In genomic region chr3:103052236-103052830, GRCh38 we compare ENCODE assay signal across 9 cellular contexts.
DNase-seq lines count a peak whose midpoint lies in the region; ATAC-seq and TF ChIP-seq lines count a peak whose summit lies in the region.
"Had no signal": no experiment of that assay in that cellular context is flagged by ENCODE, and none has a peak within 500 bp of the region (broad histone marks: within the 10 kb centered on the region; RNA-seq: fewer than 3 reads in every experiment).

No MANE protein-coding gene starts in this region.

- H3K4me3 ChIP-seq in right cardiac atrium (ENCODE audit: low read length) (no peak overlapping the region), subcutaneous abdominal adipose tissue (ENCODE audit: low read depth in 1 of 5, low read length in 5 of 5) (no peak overlapping the region), Karpas-422 (ENCODE audit: low read length) (no peak overlapping the region), vagina (no peak overlapping the region)

- 46% methylated on average over 1 of the region's 1 CpG for WGBS in right cardiac atrium

- H3K4me2 ChIP-seq in Karpas-422 (ENCODE audit: low read depth, low read length, poor library complexity, severe bottlenecking): no peak overlapping the region

- no peak overlapping the region for H2AFZ ChIP-seq in Karpas-422 (ENCODE audit: low read length)

- H3K27me3 ChIP-seq in right cardiac atrium (ENCODE audit: control insufficient read depth, insufficient read depth) (no peaks in the 10 kb centered on the region), subcutaneous abdominal adipose tissue (ENCODE audit: control insufficient read depth in 5 of 5, insufficient read depth in 4 of 5, low read length in 5 of 5) (no peaks in the 10 kb centered on the region), Karpas-422 (ENCODE audit: low read length) (no peaks in the 10 kb centered on the region), vagina (no peaks in the 10 kb centered on the region)

- H3K9me2 ChIP-seq in Karpas-422 (replicated peaks; ENCODE audit: insufficient read depth, low read length): no peaks in the 10 kb centered on the region

- no peaks in the 10 kb centered on the region for H3K9me3 ChIP-seq in right cardiac atrium (ENCODE audit: control insufficient read depth, low read length)
- no peaks in the 10 kb centered on the region for H3K9me3 ChIP-seq in subcutaneous abdominal adipose tissue (ENCODE audit: control insufficient read depth in 5 of 5, low read length in 5 of 5)
- H3K9me3 ChIP-seq in Karpas-422 (ENCODE audit: low read length): peaks cover 8% of the 10 kb centered on the region; the same call in 1 of the 2 replicates
- no peaks in the 10 kb centered on the region for H3K9me3 ChIP-seq in vagina

- peak overlapping the region in 1 of 5 donors; percentile 38 for H3K9ac ChIP-seq in subcutaneous abdominal adipose tissue (ENCODE audit: low read length in 5 of 5)
- no peak overlapping the region for H3K9ac ChIP-seq in Karpas-422 (ENCODE audit: low read length)

- H3K4me1 ChIP-seq in right cardiac atrium (ENCODE audit: control insufficient read depth, insufficient read depth, low read length): no peaks in the 10 kb centered on the region
- H3K4me1 ChIP-seq in subcutaneous abdominal adipose tissue (ENCODE audit: control insufficient read depth in 5 of 5, insufficient read depth in 5 of 5, low read length in 5 of 5): peaks cover 0 to 44% (median 35%) of the 10 kb centered on the region in 5 donors
- H3K4me1 ChIP-seq in Karpas-422 (ENCODE audit: low read length): no peaks in the 10 kb centered on the region
- H3K4me1 ChIP-seq in vagina: no peaks in the 10 kb centered on the region

- peak; percentile 55 to 71 for ATAC-seq in right cardiac atrium

- TF ChIP-seq POLR2A in vagina (IDR thresholded peaks at IDR 0.05): no peak

- intact Hi-C loops in right cardiac atrium (cut with DNase I) (no loop called here), vagina (cut with DNase I) (no loop called here)

- H3K27ac ChIP-seq in right cardiac atrium (ENCODE audit: low read length) (no peak overlapping the region), subcutaneous abdominal adipose tissue (ENCODE audit: low read depth, low read length) (peak overlapping the region; percentile 90), Karpas-422 (ENCODE audit: low read length) (no peak overlapping the region), vagina (no peak overlapping the region)

- DNase-seq in HT1080 (ENCODE audit: low read depth) (peak; percentile 80), UCSD-AML1 (lab: John Stamatoyannopoulos, UW; ENCODE audit: unreplicated experiment) (peak; percentile 8), right cardiac atrium (peak; percentile 49 to 73 (median 59)), Karpas-422 (no peak), vagina (ENCODE audit: extremely low spot score in 2 of 2) (no peak)
- DNase-seq in stimulated activated CD4-positive, alpha-beta T cell treated with anti-CD3 and anti-CD28 coated beads, Interleukin-15, amount 100 ng/mL, for 24 hours: no peak
- DNase-seq: activated CD4-positive, alpha-beta T cell treated with anti-CD3 and anti-CD28 coated beads for 4 hours; SHP77 treated with DMSO at 0.1 percent for 48 hours had no signal

- no peaks in the 10 kb centered on the region for H4K20me1 ChIP-seq in Karpas-422 (ENCODE audit: insufficient read depth, low read depth, low read length)

- no peaks in the 10 kb centered on the region for H3K79me2 ChIP-seq in Karpas-422 (ENCODE audit: low read length)

- no peak for TF ChIP-seq CTCF in vagina (IDR thresholded peaks at IDR 0.05)

- H3K36me3 ChIP-seq in subcutaneous abdominal adipose tissue (ENCODE audit: control insufficient read depth in 5 of 5, insufficient read depth in 5 of 5, low read length in 5 of 5) (no peaks in the 10 kb centered on the region), Karpas-422 (ENCODE audit: insufficient read depth, low read length) (no peaks in the 10 kb centered on the region), vagina (no peaks in the 10 kb centered on the region)

Comparison
In these comparisons a context has a peak if more than half of its experiments do, and no peak if none do; other contexts are left out.
1. DNase-seq: peak in HT1080 (single experiment), UCSD-AML1 (single experiment) and right cardiac atrium (3 of 3); none in Karpas-422 (single experiment), vagina (0 of 2) and stimulated activated CD4-positive, alpha-beta T cell treated with anti-CD3 and anti-CD28 coated beads, Interleukin-15, amount 100 ng/mL, for 24 hours (single experiment).